ENCODE assay signal across 11 cellular contexts in the genomic region with DNA sequence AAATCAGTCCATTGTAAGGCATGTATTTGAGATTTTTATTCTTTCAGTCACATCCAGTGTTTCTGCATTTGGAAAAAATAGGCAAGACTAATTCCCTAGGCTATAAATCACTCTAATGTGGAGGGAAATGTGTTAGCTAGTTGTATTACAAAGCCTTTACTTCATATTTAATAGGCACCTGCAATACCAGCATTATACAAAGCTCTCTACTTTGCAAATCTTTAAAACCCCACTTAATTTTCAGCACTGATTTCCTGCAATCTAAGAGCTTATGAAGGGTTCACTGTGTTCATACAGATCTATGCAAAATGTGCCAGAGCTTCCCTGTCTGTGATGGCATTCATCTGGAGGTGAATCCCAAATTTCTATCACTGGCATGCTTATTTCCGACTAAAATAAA. TPM values are rescaled to one million over a fixed set of nuclear protein-coding genes. Genes with fewer than 3 reads are reported as not detected.
A peak's percentile ranks its signal among the peaks of the same experiment; 100 is the strongest.
DNase-seq lines count a peak whose midpoint lies in the region; TF ChIP-seq lines count a peak whose summit lies in the region.
"Had no signal": no experiment of that assay in that cellular context is flagged by ENCODE, and none has a peak within 500 bp of the region (broad histone marks: within the 10 kb centered on the region; RNA-seq: fewer than 3 reads in every experiment).

No MANE protein-coding gene starts in this region.

- H3F3A ChIP-seq in SU-DHL-6 (ENCODE audit: insufficient read depth) (peaks cover 11% of the 10 kb centered on the region; the same call in 1 of the 2 replicates), GM23248 (ENCODE audit: insufficient read depth) (no peaks in the 10 kb centered on the region)

- H3K4me1 ChIP-seq in GM23248 (ENCODE audit: insufficient read depth) (no peaks in the 10 kb centered on the region), colonic mucosa (no peaks in the 10 kb centered on the region)
- H3K4me1 ChIP-seq: Caco-2 had no signal

- H3K9me3 ChIP-seq in SU-DHL-6 (ENCODE audit: insufficient read depth, low read length), result no peaks in the 10 kb centered on the region
- H3K9me3 ChIP-seq in GM23248 (ENCODE audit: low read depth), result no peaks in the 10 kb centered on the region
- H3K9me3 ChIP-seq in colonic mucosa, result no peaks in the 10 kb centered on the region
- H3K9me3 ChIP-seq: Caco-2 had no signal

- H3K9ac ChIP-seq in SU-DHL-6 (ENCODE audit: low read length) (no peak overlapping the region), GM23248 (no peak overlapping the region), colonic mucosa (ENCODE audit: low read depth in 2 of 2, low read length in 2 of 2) (no peak overlapping the region)

- H2AFZ ChIP-seq in SU-DHL-6 (ENCODE audit: low read depth, low read length, severe bottlenecking) (no peak overlapping the region), GM23248 (no peak overlapping the region)

- peak overlapping the region; percentile 2 for H3K4me2 ChIP-seq in SU-DHL-6 (ENCODE audit: low read depth, low read length, poor library complexity, severe bottlenecking)
- H3K4me2 ChIP-seq in GM23248 (ENCODE audit: unreplicated experiment), result no peak overlapping the region

- POLR2A ChIA-PET in HEK293T (lab: Yijun Ruan, JAX), result interaction anchor here (1.1 to 1.2 kb wide), 2 partner anchors 12 to 97 kb away, joined by 3 read pairs; no protein-coding TSS in a partner anchor

- H4K20me1 ChIP-seq in SU-DHL-6 (ENCODE audit: low read depth, low read length), result no peaks in the 10 kb centered on the region
- no peaks in the 10 kb centered on the region for H4K20me1 ChIP-seq in GM23248 (ENCODE audit: insufficient read depth)

- CTCF ChIA-PET in HEK293T (lab: Yijun Ruan, JAX), result interaction anchor here (0.9 to 1.2 kb wide), 2 partner anchors 11 to 31 kb away, joined by 3 read pairs; no protein-coding TSS in a partner anchor

- in situ Hi-C loops in GM23248 (cut with MboI), result no loop called here

- TF ChIP-seq CTCF in SU-DHL-6 (IDR thresholded peaks at IDR 0.05; ENCODE audit: insufficient read depth, low read length, poor library complexity, severe bottlenecking) (no peak), colonic mucosa (IDR thresholded peaks at IDR 0.05) (no peak)

- H3K27me3 ChIP-seq in SU-DHL-6 (ENCODE audit: low read length) (no peaks in the 10 kb centered on the region), GM23248 (replicated peaks; ENCODE audit: insufficient read depth) (no peaks in the 10 kb centered on the region), colonic mucosa (no peaks in the 10 kb centered on the region)

- H3K4me3 ChIP-seq in SU-DHL-6 (ENCODE audit: insufficient read depth, low read length, poor library complexity, severe bottlenecking), result no peak overlapping the region
- H3K4me3 ChIP-seq in GM23248, result no peak overlapping the region
- H3K4me3 ChIP-seq in colonic mucosa, result no peak overlapping the region

- 53 to 69% methylated on average over 1 of the region's 1 CpG for WGBS in GM23248 (ENCODE audit: low coverage in 1 of 2, low lambda C conversion rate in 2 of 2, missing lambda C conversion rate in 2 of 2), 2 experiments

- no peaks in the 10 kb centered on the region for H3K9me2 ChIP-seq in SU-DHL-6 (replicated peaks; ENCODE audit: insufficient read depth, low read length)
- H3K9me2 ChIP-seq in GM23248 (ENCODE audit: insufficient read depth), result no peaks in the 10 kb centered on the region

- intact Hi-C loops in colonic mucosa (cut with DNase I), result no loop called here

- H3K36me3 ChIP-seq in SU-DHL-6 (ENCODE audit: low read length), result peaks cover 12% of the 10 kb centered on the region; the same call in 1 of the 2 replicates
- H3K36me3 ChIP-seq in GM23248 (ENCODE audit: low read depth), result no peaks in the 10 kb centered on the region
- no peaks in the 10 kb centered on the region for H3K36me3 ChIP-seq in colonic mucosa

- H3K79me2 ChIP-seq in SU-DHL-6 (ENCODE audit: insufficient read depth, low read length), result peaks cover 67% of the 10 kb centered on the region
- H3K79me2 ChIP-seq in GM23248 (ENCODE audit: insufficient read depth), result no peaks in the 10 kb centered on the region

- DNase-seq in HEK293T (ENCODE audit: extremely low spot score), result no peak
- peak; percentile 62 for DNase-seq in pons (ENCODE audit: low spot score)
- DNase-seq in HT-29 (ENCODE audit: low spot score), result no peak
- DNase-seq in GM23248, result no peak
- no peak for DNase-seq in colonic mucosa
- DNase-seq: Caco-2; CD8-positive, alpha-beta memory T cell; DMS53; GF-D8; H7 had no signal

- H3K27ac ChIP-seq in SU-DHL-6 (ENCODE audit: low read depth, low read length), result no peak overlapping the region
- no peak overlapping the region for H3K27ac ChIP-seq in GM23248
- no peak overlapping the region for H3K27ac ChIP-seq in colonic mucosa

TF ChIP-seq in HEK293T, 16 proteins besides CTCF, POLR2A, EP300 and RAD21:
- TF ChIP-seq FOXM1 (IDR thresholded peaks at IDR 0.05; ENCODE audit: borderline replicate concordance), result no peak
- no peak for TF ChIP-seq SUZ12 (IDR thresholded peaks at IDR 0.05)
- TF ChIP-seq TARDBP (IDR thresholded peaks at IDR 0.05), result no peak
- TF ChIP-seq BHLHE40 (IDR thresholded peaks at IDR 0.05; ENCODE audit: borderline replicate concordance), result no peak
- TF ChIP-seq, protein P1, sequence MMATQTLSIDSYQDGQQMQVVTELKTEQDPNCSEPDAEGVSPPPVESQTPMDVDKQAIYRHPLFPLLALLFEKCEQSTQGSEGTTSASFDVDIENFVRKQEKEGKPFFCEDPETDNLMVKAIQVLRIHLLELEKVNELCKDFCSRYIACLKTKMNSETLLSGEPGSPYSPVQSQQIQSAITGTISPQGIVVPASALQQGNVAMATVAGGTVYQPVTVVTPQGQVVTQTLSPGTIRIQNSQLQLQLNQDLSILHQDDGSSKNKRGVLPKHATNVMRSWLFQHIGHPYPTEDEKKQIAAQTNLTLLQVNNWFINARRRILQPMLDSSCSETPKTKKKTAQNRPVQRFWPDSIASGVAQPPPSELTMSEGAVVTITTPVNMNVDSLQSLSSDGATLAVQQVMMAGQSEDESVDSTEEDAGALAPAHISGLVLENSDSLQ (IDR thresholded peaks at IDR 0.05), result peak; percentile 51
- no peak for TF ChIP-seq SP1 (IDR thresholded peaks at IDR 0.05)

RNA-seq across cellular contexts. Expression of gene PCDH9, which starts 12.2 kb away (rescaled TPM):
- total RNA-seq in HT-29 (2014; rRNA removed; shearing (Covaris generic)), result not detected in 2 replicates
- 0.76 and 1.4 TPM in 2 replicates for total RNA-seq in GM23248 (2014; rRNA removed; shearing (Covaris generic))
- 0.39 and 0.56 TPM in 2 replicates for polyA plus RNA-seq in GM23248 (2016; fragmentation: Nextera tagmentation; extraction: Ambion mirVana)
- 1 to 10 TPM in 1 of 2 donors, under 1 TPM in 1; 0.44 to 1.0 TPM for total RNA-seq in colonic mucosa
